Comparison of ENCODE assay signal across 36 cellular contexts in genomic region chr9:84621811-84622210, GRCh38. TPM values are rescaled to one million over a fixed set of nuclear protein-coding genes. Genes with fewer than 3 reads are reported as not detected.
"Had no signal": no experiment of that assay in that cellular context is flagged by ENCODE, and none has a peak within 500 bp of the region (broad histone marks: within the 10 kb centered on the region; RNA-seq: fewer than 3 reads in every experiment).

No MANE protein-coding gene starts in this region.

- H3K36me3 ChIP-seq: MG63 had no signal

- H3K27me3 ChIP-seq: MG63 had no signal

- DNase-seq: Karpas-422, Kasumi-1, MG63, MM.1S, MV-4-11, NCI-H1048, NCI-H1092, NCI-H1092 treated with DMSO at 0.1 percent for 48 hours, NCI-H1105, NCI-H1105 treated with DMSO at 0.1 percent for 48 hours, NCI-H1417, NCI-H1417 treated with DMSO at 0.1 percent for 48 hours, NCI-H1436, NCI-H1436 treated with DMSO at 0.1 percent for 48 hours, NCI-H146, NCI-H1694, NCI-H1694 treated with DMSO at 0.1 percent for 48 hours, NCI-H187, NCI-H187 treated with DMSO at 0.1 percent for 48 hours, NCI-H1930, NCI-H2029, NCI-H2029 treated with DMSO at 0.1 percent for 48 hours, NCI-H2081, NCI-H2081 treated with DMSO at 0.1 percent for 48 hours, NCI-H2107, NCI-H2171, NCI-H2171 treated with DMSO at 0.1 percent for 48 hours, NCI-H2227 treated with DMSO at 0.1 percent for 48 hours, NCI-H226, NCI-H345, NCI-H446, NCI-H446 treated with DMSO at 0.1 percent for 48 hours, NCI-H510A, NCI-H510A treated with DMSO at 0.1 percent for 48 hours had no signal

- H3K9me3 ChIP-seq: MG63 had no signal

- H3K4me3 ChIP-seq: MG63 had no signal

RNA-seq across cellular contexts. Expression of gene NTRK2, which starts 47.7 kb away (rescaled TPM):
- total RNA-seq: LHCN-M2, MCF 10A had no signal
